19 cellular contexts compared by ENCODE assay signal in genomic region chr20:53848304-53848703, GRCh38.
DNase-seq lines count a peak whose midpoint lies in the region; ATAC-seq and TF ChIP-seq lines count a peak whose summit lies in the region.
"Had no signal": no experiment of that assay in that cellular context is flagged by ENCODE, and none has a peak within 500 bp of the region (broad histone marks: within the 10 kb centered on the region; RNA-seq: fewer than 3 reads in every experiment).

No MANE protein-coding gene starts in this region.

- no peak for TF ChIP-seq POLR2A in transverse colon (IDR thresholded peaks at IDR 0.05)

- WGBS in transverse colon (ENCODE audit: low coverage in 1 of 2), 2 donors: 89 to 91% methylated on average over 4 of the region's 4 CpGs
- WGBS in psoas muscle, 3 donors: 88 to 89% (median 89%) methylated on average over 4 of the region's 4 CpGs

- no peak for TF ChIP-seq CTCF in Loucy (conservative IDR thresholded peaks at IDR 0.05; ENCODE audit: low read length)
- no peak for TF ChIP-seq CTCF in transverse colon (IDR thresholded peaks at IDR 0.05)
- no peak for TF ChIP-seq CTCF in RWPE1 (conservative IDR thresholded peaks at IDR 0.05; ENCODE audit: low read depth)
- no peak for TF ChIP-seq CTCF in psoas muscle (IDR thresholded peaks at IDR 0.05)

- H3K9me3 Mint-ChIP-seq in activated CD8-positive, alpha-beta T cell treated with anti-CD3 and anti-CD28 coated beads, Interleukin-2, amount 10 ng/mL, durations not matched to agents 7 days and 5 days (ENCODE audit: insufficient read depth): no peaks in the 10 kb centered on the region
- H3K9me3 Mint-ChIP-seq in naive thymus-derived CD4-positive, alpha-beta T cell: no peaks in the 10 kb centered on the region
- H3K9me3 Mint-ChIP-seq: activated naive CD4-positive, alpha-beta T cell treated with anti-CD3 and anti-CD28 coated beads, Interleukin-2, amount 50 U/mL, for 72 hours; activated T-helper 1 cell treated with anti-CD3 and anti-CD28 coated beads, Interleukin-12 subunit alpha, Interleukin-12 subunit beta, Interleukin-2, Interleukin-4 antibody, amounts not matched to agents 30 ng/mL and 10 ng/mL and 1 ng/mL, durations not matched to agents 14 hours and 24 hours and 36 hours; memory B cell had no signal

- peak overlapping the region; percentile 70 to 96 (median 79) for H3K4me2 ChIP-seq in BLaER1 treated with 17β-estradiol and CSF1 and Interleukin-3, amounts not matched to agents 10 nM and 100 nM
- peak overlapping the region; percentile 75 for H3K4me2 ChIP-seq in Loucy (ENCODE audit: low read depth, low read length, poor library complexity, severe bottlenecking)

- H3K27me3 ChIP-seq in BLaER1 treated with 17β-estradiol and CSF1 and Interleukin-3, amounts not matched to agents 10 nM and 100 nM: no peaks in the 10 kb centered on the region
- H3K27me3 ChIP-seq in Loucy (ENCODE audit: insufficient read depth, low read length, poor library complexity, severe bottlenecking) (no peaks in the 10 kb centered on the region), transverse colon (no peaks in the 10 kb centered on the region), psoas muscle (ENCODE audit: insufficient read depth in 3 of 3, low read length in 2 of 3) (no peaks in the 10 kb centered on the region)
- no peaks in the 10 kb centered on the region for H3K27me3 ChIP-seq in naive thymus-derived CD4-positive, alpha-beta T cell (ENCODE audit: control insufficient read depth in 2 of 2, insufficient read depth in 2 of 2, low read length in 2 of 2)
- H3K27me3 ChIP-seq: pancreas, right lobe of liver, vagina had no signal

- no peak for DNase-seq in activated CD8-positive, alpha-beta T cell treated with anti-CD3 and anti-CD28 coated beads, Interleukin-2, amount 10 ng/mL, durations not matched to agents 7 days and 5 days
- no peak for DNase-seq in naive thymus-derived CD4-positive, alpha-beta T cell
- DNase-seq in transverse colon (no peak), RWPE1 (ENCODE audit: low spot score) (no peak), psoas muscle (no peak), kidney tubule cell (ENCODE audit: low spot score) (no peak)
- DNase-seq: activated CD4-positive, alpha-beta T cell treated with anti-CD3 and anti-CD28 coated beads for 4 hours; NCI-H510A treated with DMSO at 0.1 percent for 48 hours; NK-92 treated with Interleukin-12 subunit alpha and Interleukin-12 subunit beta, amount 100 ng/mL, for 24 hours; pancreas; right lobe of liver; RPMI8226 had no signal

- H3F3A ChIP-seq in Loucy (ENCODE audit: low read depth): peaks cover 5% of the 10 kb centered on the region

- ATAC-seq in activated CD8-positive, alpha-beta T cell treated with anti-CD3 and anti-CD28 coated beads, Interleukin-2, amount 10 ng/mL, durations not matched to agents 7 days and 5 days: no peak
- no peak for ATAC-seq in naive thymus-derived CD4-positive, alpha-beta T cell
- no peak for ATAC-seq in psoas muscle
- ATAC-seq: activated naive CD4-positive, alpha-beta T cell treated with anti-CD3 and anti-CD28 coated beads, Interleukin-2, amount 50 U/mL, for 72 hours had no signal

- no peaks in the 10 kb centered on the region for H4K20me1 ChIP-seq in BLaER1 treated with 17β-estradiol and CSF1 and Interleukin-3, amounts not matched to agents 10 nM and 100 nM
- H4K20me1 ChIP-seq in Loucy (ENCODE audit: insufficient read depth, low read length, poor library complexity, severe bottlenecking): no peaks in the 10 kb centered on the region

- H3K9me2 ChIP-seq in Loucy (replicated peaks; ENCODE audit: low read depth, low read length): no peaks in the 10 kb centered on the region

- peaks cover 67% of the 10 kb centered on the region for H3K4me1 Mint-ChIP-seq in activated CD8-positive, alpha-beta T cell treated with anti-CD3 and anti-CD28 coated beads, Interleukin-2, amount 10 ng/mL, durations not matched to agents 7 days and 5 days (ENCODE audit: low read depth)
- peaks cover 33 to 74% (median 54%) of the 10 kb centered on the region in 7 donors for H3K4me1 Mint-ChIP-seq in naive thymus-derived CD4-positive, alpha-beta T cell

- POLR2A ChIA-PET in activated CD8-positive, alpha-beta T cell treated with anti-CD3 and anti-CD28 coated beads, Interleukin-2, amount 10 ng/mL, durations not matched to agents 7 days and 5 days (lab: Charles Lee): interaction anchor here (1.1 to 2.7 kb wide), 2 partner anchors 24 to 205 kb away, joined by 3 to 9 read pairs; no protein-coding TSS in a partner anchor
- POLR2A ChIA-PET in naive thymus-derived CD4-positive, alpha-beta T cell (lab: Charles Lee): interaction anchor here (0.6 to 3.9 kb wide), 6 partner anchors 10 to 165 kb away, joined by 3 to 19 read pairs (median 6); no protein-coding TSS in a partner anchor
- POLR2A ChIA-PET in RWPE1 (lab: Yijun Ruan, JAX; ENCODE audit: low non-redundant PET): no interaction called here

- no peak overlapping the region for H2AFZ ChIP-seq in Loucy (ENCODE audit: low read length)

- peaks cover 0 to 15% (median 10%) of the 10 kb centered on the region in 11 experiments; a peak in 15 of 22 replicates for H3K9me3 ChIP-seq in BLaER1 treated with 17β-estradiol and CSF1 and Interleukin-3, amounts not matched to agents 10 nM and 100 nM (replicated peaks in 1 of 11)
- H3K9me3 ChIP-seq in Loucy (ENCODE audit: insufficient read depth, low read depth, low read length) (no peaks in the 10 kb centered on the region), transverse colon (no peaks in the 10 kb centered on the region), psoas muscle (no peaks in the 10 kb centered on the region)
- H3K9me3 ChIP-seq in naive thymus-derived CD4-positive, alpha-beta T cell (ENCODE audit: control insufficient read depth in 2 of 3, low read length in 3 of 3): no peaks in the 10 kb centered on the region
- H3K9me3 ChIP-seq: pancreas, right lobe of liver, vagina had no signal

- intact Hi-C loops in naive thymus-derived CD4-positive, alpha-beta T cell (cut with micrococcal nuclease): loop anchor here in 1 of 2 donors (5.0 kb wide), 1 partner anchor 96 kb away; no protein-coding TSS in a partner anchor
- intact Hi-C loops in transverse colon (cut with DNase I; ENCODE audit: low total_unique reads): no loop called here
- intact Hi-C loops in psoas muscle (cut with DNase I): no loop called here

- H3K9ac ChIP-seq in BLaER1 treated with 17β-estradiol and CSF1 and Interleukin-3, amounts not matched to agents 10 nM and 100 nM: peak overlapping the region in 6 of 11 experiments; percentile 38 to 69 (median 62); a peak in 10 of 22 replicates
- peak overlapping the region; percentile 47 for H3K9ac ChIP-seq in Loucy (ENCODE audit: low read depth, low read length, poor library complexity, severe bottlenecking)

- peaks cover 43 to 80% (median 58%) of the 10 kb centered on the region in 10 experiments for H3K4me1 ChIP-seq in BLaER1 treated with 17β-estradiol and CSF1 and Interleukin-3, amounts not matched to agents 10 nM and 100 nM
- H3K4me1 ChIP-seq in Loucy (ENCODE audit: insufficient read depth, low read length, poor library complexity, severe bottlenecking) (peaks cover 44% of the 10 kb centered on the region), transverse colon (peaks cover 0 to 20% (median 4%) of the 10 kb centered on the region in 4 donors), psoas muscle (no peaks in the 10 kb centered on the region)
- H3K4me1 ChIP-seq in naive thymus-derived CD4-positive, alpha-beta T cell (ENCODE audit: control insufficient read depth in 2 of 2, insufficient read depth in 2 of 2, low read length in 2 of 2): peaks cover 38 to 50% of the 10 kb centered on the region in 2 donors
- H3K4me1 ChIP-seq: pancreas, right lobe of liver, vagina had no signal

- CTCF ChIA-PET in activated CD8-positive, alpha-beta T cell treated with anti-CD3 and anti-CD28 coated beads, Interleukin-2, amount 10 ng/mL, durations not matched to agents 7 days and 5 days (lab: Charles Lee): interaction anchor here (1.6 to 3.9 kb wide), 2 partner anchors 14 to 18 kb away, joined by 4 to 32 read pairs; no protein-coding TSS in a partner anchor
- CTCF ChIA-PET in naive thymus-derived CD4-positive, alpha-beta T cell (lab: Charles Lee): no interaction called here
- CTCF ChIA-PET in RWPE1 (lab: Yijun Ruan, JAX): no interaction called here

- in situ Hi-C loops in transverse colon (cut with MboI; ENCODE audit: low pct_ligation_motif_present in 1 of 4, low pct_unique_long_range_greater_than_20kb in 1 of 4, low sequenced_read_pairs in 3 of 4): loop anchor here in 1 of 4 donors (25.0 kb wide), 1 partner anchor 261 kb away; the partner anchor contains the start of gene ZNF217

- no peaks in the 10 kb centered on the region for H3K79me2 ChIP-seq in Loucy (ENCODE audit: insufficient read depth, low read length)

- no peak overlapping the region for H3K4me3 Mint-ChIP-seq in activated CD8-positive, alpha-beta T cell treated with anti-CD3 and anti-CD28 coated beads, Interleukin-2, amount 10 ng/mL, durations not matched to agents 7 days and 5 days
- peak overlapping the region in 7 of 10 donors; percentile 3 to 79 (median 38) for H3K4me3 Mint-ChIP-seq in naive thymus-derived CD4-positive, alpha-beta T cell
- H3K4me3 Mint-ChIP-seq: activated T-helper 1 cell treated with anti-CD3 and anti-CD28 coated beads, Interleukin-12 subunit alpha, Interleukin-12 subunit beta, Interleukin-2, Interleukin-4 antibody, amounts not matched to agents 30 ng/mL and 10 ng/mL and 1 ng/mL, durations not matched to agents 14 hours and 24 hours and 36 hours had no signal

- no peaks in the 10 kb centered on the region for H3K27me3 Mint-ChIP-seq in activated CD8-positive, alpha-beta T cell treated with anti-CD3 and anti-CD28 coated beads, Interleukin-2, amount 10 ng/mL, durations not matched to agents 7 days and 5 days (ENCODE audit: low read depth)
- H3K27me3 Mint-ChIP-seq in naive thymus-derived CD4-positive, alpha-beta T cell: no peaks in the 10 kb centered on the region
- H3K27me3 Mint-ChIP-seq: memory B cell had no signal

- peaks cover 45% of the 10 kb centered on the region for H3K36me3 Mint-ChIP-seq in activated CD8-positive, alpha-beta T cell treated with anti-CD3 and anti-CD28 coated beads, Interleukin-2, amount 10 ng/mL, durations not matched to agents 7 days and 5 days (ENCODE audit: low read depth)
- peaks cover 0 to 6% (median 0%) of the 10 kb centered on the region in 5 donors for H3K36me3 Mint-ChIP-seq in naive thymus-derived CD4-positive, alpha-beta T cell
- H3K36me3 Mint-ChIP-seq: memory B cell had no signal

- H3K4me3 ChIP-seq in BLaER1 treated with 17β-estradiol and CSF1 and Interleukin-3, amounts not matched to agents 10 nM and 100 nM: peak overlapping the region in 2 of 10 experiments; percentile 5 to 18; a peak in 1 of 20 replicates
- no peak overlapping the region for H3K4me3 ChIP-seq in Loucy (ENCODE audit: low read length, poor library complexity, severe bottlenecking)
- no peak overlapping the region for H3K4me3 ChIP-seq in naive thymus-derived CD4-positive, alpha-beta T cell (ENCODE audit: low read length)
- H3K4me3 ChIP-seq in transverse colon: no peak overlapping the region
- H3K4me3 ChIP-seq in psoas muscle: no peak overlapping the region
- H3K4me3 ChIP-seq: pancreas, right lobe of liver, vagina had no signal

- peak overlapping the region; percentile 71 to 86 (median 79); a peak in 20 of 22 replicates for H3K27ac ChIP-seq in BLaER1 treated with 17β-estradiol and CSF1 and Interleukin-3, amounts not matched to agents 10 nM and 100 nM
- H3K27ac ChIP-seq in naive thymus-derived CD4-positive, alpha-beta T cell (ENCODE audit: low read depth, low read length): no peak overlapping the region
- H3K27ac ChIP-seq in transverse colon: no peak overlapping the region
- H3K27ac ChIP-seq in RWPE1: no peak overlapping the region
- H3K27ac ChIP-seq in psoas muscle: no peak overlapping the region
- H3K27ac ChIP-seq: C4-2B, pancreas, right lobe of liver, vagina had no signal

- H3K36me3 ChIP-seq in BLaER1 treated with 17β-estradiol and CSF1 and Interleukin-3, amounts not matched to agents 10 nM and 100 nM: no peaks in the 10 kb centered on the region
- no peaks in the 10 kb centered on the region for H3K36me3 ChIP-seq in Loucy (ENCODE audit: insufficient read depth, low read length)
- no peaks in the 10 kb centered on the region for H3K36me3 ChIP-seq in naive thymus-derived CD4-positive, alpha-beta T cell (ENCODE audit: control insufficient read depth in 2 of 3, insufficient read depth in 3 of 3, low read length in 3 of 3)
- no peaks in the 10 kb centered on the region for H3K36me3 ChIP-seq in transverse colon
- H3K36me3 ChIP-seq in psoas muscle (ENCODE audit: insufficient read depth in 1 of 2, low read depth in 1 of 2): no peaks in the 10 kb centered on the region
- H3K36me3 ChIP-seq: pancreas, right lobe of liver, vagina had no signal

- peak overlapping the region; percentile 53 for H3K27ac Mint-ChIP-seq in activated CD8-positive, alpha-beta T cell treated with anti-CD3 and anti-CD28 coated beads, Interleukin-2, amount 10 ng/mL, durations not matched to agents 7 days and 5 days
- peak overlapping the region in 8 of 9 donors; percentile 3 to 92 (median 18) for H3K27ac Mint-ChIP-seq in naive thymus-derived CD4-positive, alpha-beta T cell

- no peak for TF ChIP-seq EP300 in transverse colon (IDR thresholded peaks at IDR 0.05; ENCODE audit: low read depth)

Comparison
In these comparisons a context has a peak if more than half of its experiments do, and no peak if none do; other contexts are left out.
1. H3K27ac ChIP-seq: peak in BLaER1 treated with 17β-estradiol and CSF1 and Interleukin-3, amounts not matched to agents 10 nM and 100 nM (11 of 11); none in naive thymus-derived CD4-positive, alpha-beta T cell (single experiment), transverse colon (0 of 4), RWPE1 (single experiment) and psoas muscle (single experiment).